ENCODE assay signal across 7 cellular contexts in genomic region chr22:29485448-29485847, GRCh38. TPM values are rescaled to one million over a fixed set of nuclear protein-coding genes. Genes with fewer than 3 reads are reported as not detected.
"Had no signal": no experiment of that assay in that cellular context is flagged by ENCODE, and none has a peak within 500 bp of the region (broad histone marks: within the 10 kb centered on the region; RNA-seq: fewer than 3 reads in every experiment).

No MANE protein-coding gene starts in this region.

- ATAC-seq: GM23338, K562 had no signal

- H3K4me3 Mint-ChIP-seq: GM23338, H9 had no signal

- DNase-seq: H9, HCEC 1CT, IMR-90 had no signal

- H3K27ac Mint-ChIP-seq: GM23338, H9 had no signal

RNA-seq across cellular contexts. Expression of gene NEFH, which starts 5.4 kb away (rescaled TPM):
- total RNA-seq: HT-29 had no signal

RNA-seq across cellular contexts. Expression of gene RFPL1, which starts 47.1 kb away (rescaled TPM):
- total RNA-seq: GM23338, H1, H9, HT-29, IMR-90, K562 had no signal
